ENCODE assay signal across 8 cellular contexts in genomic region chr15:69757186-69757585, GRCh38.
DNase-seq lines count a peak whose midpoint lies in the region; ATAC-seq lines count a peak whose summit lies in the region.
"Had no signal": no experiment of that assay in that cellular context is flagged by ENCODE, and none has a peak within 500 bp of the region (broad histone marks: within the 10 kb centered on the region; RNA-seq: fewer than 3 reads in every experiment).

No MANE protein-coding gene starts in this region.

- H3K4me3 Mint-ChIP-seq in activated T-cell treated with anti-CD3 and anti-CD28 coated beads, Interleukin-2, amount 50 U/mL, for 24 hours = peak overlapping the region; percentile 63
- peak overlapping the region in 5 of 8 donors; percentile 3 to 37 (median 29) for H3K4me3 Mint-ChIP-seq in naive B cell
- peak overlapping the region; percentile 59 for H3K4me3 Mint-ChIP-seq in stimulated activated effector memory CD8-positive, alpha-beta T cell treated with anti-CD3 and anti-CD28 coated beads, Interleukin-12 subunit alpha, Interleukin-12 subunit beta, amount 100 ng/mL, for 72 hours

- DNase-seq in T-helper 22 cell (ENCODE audit: low read depth) = peak; percentile 32
- DNase-seq in activated T-cell treated with anti-CD3 and anti-CD28 coated beads, Interleukin-2, amount 50 U/mL, for 24 hours = peak; percentile 78
- no peak for DNase-seq in naive B cell
- DNase-seq in stimulated activated effector memory CD8-positive, alpha-beta T cell treated with anti-CD3 and anti-CD28 coated beads, Interleukin-12 subunit alpha, Interleukin-12 subunit beta, amount 100 ng/mL, for 72 hours (ENCODE audit: low spot score in 2 of 2) = peak; percentile 46 to 81
- DNase-seq in SKM-1 treated with dmso at 0.1 percent for 144 hours (lab: John Stamatoyannopoulos, UW; ENCODE audit: unreplicated experiment) = no peak
- DNase-seq: NCI-H2171 treated with DMSO at 0.1 percent for 48 hours had no signal

- H3K27ac Mint-ChIP-seq in activated T-cell treated with anti-CD3 and anti-CD28 coated beads, Interleukin-2, amount 50 U/mL, for 24 hours = peak overlapping the region; percentile 95
- peak overlapping the region in 3 of 6 donors; percentile 21 to 89 (median 84) for H3K27ac Mint-ChIP-seq in naive B cell
- H3K27ac Mint-ChIP-seq in stimulated activated effector memory CD8-positive, alpha-beta T cell treated with anti-CD3 and anti-CD28 coated beads, Interleukin-12 subunit alpha, Interleukin-12 subunit beta, amount 100 ng/mL, for 72 hours = peak overlapping the region; percentile 93

- H3K4me1 Mint-ChIP-seq in activated T-cell treated with anti-CD3 and anti-CD28 coated beads, Interleukin-2, amount 50 U/mL, for 24 hours (ENCODE audit: low read depth) = peaks cover 94% of the 10 kb centered on the region
- peaks cover 65 to 87% (median 76%) of the 10 kb centered on the region in 3 donors for H3K4me1 Mint-ChIP-seq in naive B cell
- peaks cover 88% of the 10 kb centered on the region for H3K4me1 Mint-ChIP-seq in stimulated activated effector memory CD8-positive, alpha-beta T cell treated with anti-CD3 and anti-CD28 coated beads, Interleukin-12 subunit alpha, Interleukin-12 subunit beta, amount 100 ng/mL, for 72 hours

- ATAC-seq in naive B cell (ENCODE audit: low read depth in 2 of 2) = no peak
- ATAC-seq in stimulated activated effector memory CD8-positive, alpha-beta T cell treated with anti-CD3 and anti-CD28 coated beads, Interleukin-12 subunit alpha, Interleukin-12 subunit beta, amount 100 ng/mL, for 72 hours = peak; percentile 69
- no peak for ATAC-seq in GM18867 (IDR thresholded peaks at IDR 0.05; ENCODE audit: unreplicated experiment)
- ATAC-seq in GM19395 (IDR thresholded peaks at IDR 0.05; ENCODE audit: unreplicated experiment) = no peak

- H3K9me3 Mint-ChIP-seq in activated T-cell treated with anti-CD3 and anti-CD28 coated beads, Interleukin-2, amount 50 U/mL, for 24 hours = peaks cover 25% of the 10 kb centered on the region
- H3K9me3 Mint-ChIP-seq in naive B cell = peaks cover 7 to 20% (median 14%) of the 10 kb centered on the region in 7 donors
- H3K9me3 Mint-ChIP-seq in stimulated activated effector memory CD8-positive, alpha-beta T cell treated with anti-CD3 and anti-CD28 coated beads, Interleukin-12 subunit alpha, Interleukin-12 subunit beta, amount 100 ng/mL, for 72 hours = peaks cover 10% of the 10 kb centered on the region

- peaks cover 24% of the 10 kb centered on the region for H3K36me3 Mint-ChIP-seq in activated T-cell treated with anti-CD3 and anti-CD28 coated beads, Interleukin-2, amount 50 U/mL, for 24 hours (ENCODE audit: low read depth)
- peaks cover 6 to 9% of the 10 kb centered on the region in 2 donors for H3K36me3 Mint-ChIP-seq in naive B cell
- H3K36me3 Mint-ChIP-seq in stimulated activated effector memory CD8-positive, alpha-beta T cell treated with anti-CD3 and anti-CD28 coated beads, Interleukin-12 subunit alpha, Interleukin-12 subunit beta, amount 100 ng/mL, for 72 hours = peaks cover 34% of the 10 kb centered on the region

- H3K27me3 Mint-ChIP-seq in activated T-cell treated with anti-CD3 and anti-CD28 coated beads, Interleukin-2, amount 50 U/mL, for 24 hours = no peaks in the 10 kb centered on the region
- H3K27me3 Mint-ChIP-seq in naive B cell = no peaks in the 10 kb centered on the region

Comparison
In these comparisons a context has a peak if more than half of its experiments do, and no peak if none do; other contexts are left out.
1. DNase-seq: peak in T-helper 22 cell (single experiment), activated T-cell treated with anti-CD3 and anti-CD28 coated beads, Interleukin-2, amount 50 U/mL, for 24 hours (single experiment) and stimulated activated effector memory CD8-positive, alpha-beta T cell treated with anti-CD3 and anti-CD28 coated beads, Interleukin-12 subunit alpha, Interleukin-12 subunit beta, amount 100 ng/mL, for 72 hours (2 of 2); none in naive B cell (single experiment) and SKM-1 treated with dmso at 0.1 percent for 144 hours (single experiment).
2. Peak in every context shown above with its lines, with median percentiles within 50 percentile points of each other: H3K4me3 Mint-ChIP-seq.